ENCODE assay signal across 28 cellular contexts in the genomic region with DNA sequence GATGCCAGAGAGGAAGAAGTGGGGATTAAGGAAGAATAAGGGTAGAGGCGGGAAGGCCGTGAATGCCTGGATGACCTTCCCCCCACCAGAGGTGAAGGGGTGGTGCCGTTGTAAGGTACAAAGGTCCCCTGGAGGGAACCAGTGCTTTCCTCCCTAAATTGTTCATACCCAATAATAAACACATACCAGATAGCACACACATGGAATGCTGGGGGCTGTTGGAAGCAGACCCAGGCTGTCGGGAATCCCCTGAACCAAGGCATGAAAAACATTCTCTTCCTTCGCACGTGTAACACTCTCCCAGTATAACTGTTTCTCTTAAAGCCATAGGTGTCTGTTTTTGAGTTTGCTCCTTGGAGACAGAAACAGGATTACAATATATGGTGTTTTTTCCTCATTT.
"Had no signal": no experiment of that assay in that cellular context is flagged by ENCODE, and none has a peak within 500 bp of the region (broad histone marks: within the 10 kb centered on the region; RNA-seq: fewer than 3 reads in every experiment).

No MANE protein-coding gene starts in this region.

- ATAC-seq: effector memory CD8-positive, alpha-beta T cell; naive thymus-derived CD8-positive, alpha-beta T cell; psoas muscle; right cardiac atrium had no signal

- H3K9me3 ChIP-seq: esophagus squamous epithelium, ovary, psoas muscle, stomach, thyroid gland, vagina had no signal

- H3K9me3 Mint-ChIP-seq: effector memory CD8-positive, alpha-beta T cell; immature natural killer cell had no signal

- FAIRE-seq: endometrium, frontal cortex, keratinocyte, small intestine had no signal

- H3K27ac ChIP-seq: esophagus squamous epithelium, ovary, psoas muscle, stomach, thyroid gland, vagina had no signal

- H3K4me3 ChIP-seq: esophagus squamous epithelium, ovary, psoas muscle, stomach, thyroid gland, vagina had no signal

- H3K4me3 Mint-ChIP-seq: effector memory CD8-positive, alpha-beta T cell; immature natural killer cell; naive thymus-derived CD8-positive, alpha-beta T cell; nephron progenitor cell had no signal

- DNase-seq: cortex of kidney; effector memory CD8-positive, alpha-beta T cell; erythroblast; esophagus squamous epithelium; hypothalamus; immature natural killer cell; mesenchymal stem cell; midbrain; naive thymus-derived CD8-positive, alpha-beta T cell; nephron progenitor cell; occipital lobe; posterior cingulate gyrus; psoas muscle; right cardiac atrium; small intestine; stimulated activated CD4-positive, alpha-beta T cell treated with anti-CD3 and anti-CD28 coated beads, Interleukin-12 subunit alpha, Interleukin-12 subunit beta, amount 100 ng/mL, for 4 hours; stimulated activated CD4-positive, alpha-beta T cell treated with anti-CD3 and anti-CD28 coated beads, Interleukin-1b, Interleukin-23, amount 100 ng/mL, for 48 hours; stimulated activated CD4-positive, alpha-beta T cell treated with anti-CD3 and anti-CD28 coated beads, Interleukin-4, amount 100 ng/mL, for 1 hour; stimulated activated CD8-positive, alpha-beta memory T cell treated with anti-CD3 and anti-CD28 coated beads, Interleukin-4, amount 100 ng/mL, for 48 hours; stimulated activated naive CD4-positive, alpha-beta T cell treated with Interleukin-2 at 50 U/mL for 16 hours; stomach; thyroid gland; trophoblast cell had no signal

- H3K4me1 ChIP-seq: psoas muscle, stomach, thyroid gland, vagina had no signal

- H3K36me3 ChIP-seq: esophagus squamous epithelium, ovary, stomach, thyroid gland, vagina had no signal

- H3K27ac Mint-ChIP-seq: effector memory CD8-positive, alpha-beta T cell; immature natural killer cell; naive thymus-derived CD8-positive, alpha-beta T cell; nephron progenitor cell had no signal

- H3K4me1 Mint-ChIP-seq: immature natural killer cell; naive thymus-derived CD8-positive, alpha-beta T cell had no signal

- H3K27me3 ChIP-seq: esophagus squamous epithelium, ovary, stomach, thyroid gland, vagina had no signal
